18 cellular contexts compared by ENCODE assay signal in genomic region chr4:62070291-62070852, GRCh38.
A peak's percentile ranks its signal among the peaks of the same experiment; 100 is the strongest.
DNase-seq lines count a peak whose midpoint lies in the region; ATAC-seq and TF ChIP-seq lines count a peak whose summit lies in the region.
"Had no signal": no experiment of that assay in that cellular context is flagged by ENCODE, and none has a peak within 500 bp of the region (broad histone marks: within the 10 kb centered on the region; RNA-seq: fewer than 3 reads in every experiment).

No MANE protein-coding gene starts in this region.

- no peak overlapping the region for H2BK120ac ChIP-seq in H9 (ENCODE audit: low read depth, low read length, poor library complexity, severe bottlenecking)

- no peak overlapping the region for H2AK5ac ChIP-seq in H9 (ENCODE audit: insufficient read length, low read length)

- H2BK5ac ChIP-seq in H9 (ENCODE audit: insufficient read length, low read length), result no peak overlapping the region

- peak overlapping the region in 1 of 3 experiments; percentile 74; a peak in 1 of 7 replicates for H3K27ac Mint-ChIP-seq in H9

- no peaks in the 10 kb centered on the region for H3K36me3 ChIP-seq in WERI-Rb-1
- no peaks in the 10 kb centered on the region for H3K36me3 ChIP-seq in iPS DF 6.9 (ENCODE audit: control insufficient read depth, insufficient read depth, low read length)
- no peaks in the 10 kb centered on the region for H3K36me3 ChIP-seq in upper lobe of right lung
- H3K36me3 ChIP-seq: BLaER1 treated with 17β-estradiol and CSF1 and Interleukin-3, amounts not matched to agents 10 nM and 100 nM had no signal

- no peak overlapping the region; the same call in 1 of the 2 replicates for H2BK15ac ChIP-seq in H9 (ENCODE audit: low read depth, low read length)

- intact Hi-C loops in upper lobe of right lung (cut with DNase I), result no loop called here

- H3K9me3 Mint-ChIP-seq in H9, result no peaks in the 10 kb centered on the region

- H3K9me3 ChIP-seq in H9 (ENCODE audit: control insufficient read depth, low read depth, low read length), result no peaks in the 10 kb centered on the region
- no peaks in the 10 kb centered on the region for H3K9me3 ChIP-seq in WERI-Rb-1 (ENCODE audit: severe bottlenecking)
- H3K9me3 ChIP-seq in iPS DF 6.9 (ENCODE audit: control insufficient read depth, insufficient read depth, low read length), result no peaks in the 10 kb centered on the region
- no peaks in the 10 kb centered on the region for H3K9me3 ChIP-seq in upper lobe of right lung
- H3K9me3 ChIP-seq: BLaER1 treated with 17β-estradiol and CSF1 and Interleukin-3, amounts not matched to agents 10 nM and 100 nM had no signal

- H3K4me3 ChIP-seq in WERI-Rb-1 (ENCODE audit: low read depth, low read length) (no peak overlapping the region), iPS DF 6.9 (ENCODE audit: low read length) (no peak overlapping the region), upper lobe of right lung (no peak overlapping the region)
- H3K4me3 ChIP-seq: BLaER1 treated with 17β-estradiol and CSF1 and Interleukin-3, amounts not matched to agents 10 nM and 100 nM; GM23248; SK-N-MC had no signal

- DNase-seq in H9 (peak; percentile 40), WERI-Rb-1 (no peak), iPS DF 6.9 (ENCODE audit: low read depth, low spot score) (peak; percentile 13), upper lobe of right lung (peak; percentile 29), HPDE6-E6E7 (ENCODE audit: extremely low spot score) (no peak), DMS153 (lab: John Stamatoyannopoulos, UW) (no peak)
- DNase-seq: CD8-positive, alpha-beta memory T cell; DMS79; GM23248; MV-4-11; NCI-H1417 treated with DMSO at 0.1 percent for 48 hours; NCI-H2029; NK-92 treated with Interleukin-12 subunit alpha and Interleukin-12 subunit beta, amount 100 ng/mL, for 24 hours had no signal

- H2BK20ac ChIP-seq in H9 (ENCODE audit: low read depth, low read length, poor library complexity, severe bottlenecking), result no peak overlapping the region

- H3K18ac ChIP-seq in H9 (ENCODE audit: insufficient read length, low read depth, low read length), result no peak overlapping the region

- no peaks in the 10 kb centered on the region for H3K79me2 ChIP-seq in H9 (ENCODE audit: insufficient read depth, low read length)

- no peak overlapping the region for H3K4me3 Mint-ChIP-seq in H9
- H3K4me3 Mint-ChIP-seq: CD8-positive, alpha-beta memory T cell had no signal

- H3K23ac ChIP-seq in H9 (ENCODE audit: insufficient read length, low read depth, low read length), result no peak overlapping the region

- H3K27ac ChIP-seq in H9 (ENCODE audit: insufficient read length, low read depth, low read length) (no peak overlapping the region), WERI-Rb-1 (no peak overlapping the region), iPS DF 6.9 (ENCODE audit: low read length) (no peak overlapping the region), upper lobe of right lung (no peak overlapping the region)
- H3K27ac ChIP-seq: BLaER1 treated with 17β-estradiol and CSF1 and Interleukin-3, amounts not matched to agents 10 nM and 100 nM; GM23248; KMS-11; SK-N-MC had no signal

- no peak overlapping the region for H3K14ac ChIP-seq in H9 (ENCODE audit: insufficient read depth, low read length)

- WGBS in H9 (ENCODE audit: extremely low coverage, insufficient read length, low lambda C conversion rate), result no CpG with 5 or more reads among the region's 14 CpGs
- WGBS in iPS DF 6.9 (ENCODE audit: insufficient coverage, insufficient read length), result no CpG with 5 or more reads among the region's 14 CpGs

- no peaks in the 10 kb centered on the region for H4K20me1 ChIP-seq in H9 (ENCODE audit: control insufficient read depth, insufficient read depth, insufficient read length)
- H4K20me1 ChIP-seq: BLaER1 treated with 17β-estradiol and CSF1 and Interleukin-3, amounts not matched to agents 10 nM and 100 nM had no signal

- H2AFZ ChIP-seq in H9 (ENCODE audit: low read length), result no peak overlapping the region
- H2AFZ ChIP-seq: GM23248 had no signal

- H3K9ac ChIP-seq in H9 (ENCODE audit: extremely low read depth, insufficient read length, low read length), result no peak overlapping the region
- H3K9ac ChIP-seq: BLaER1 treated with 17β-estradiol and CSF1 and Interleukin-3, amounts not matched to agents 10 nM and 100 nM; GM23248; KMS-11 had no signal

- no peak overlapping the region for H3K4ac ChIP-seq in H9 (ENCODE audit: low read depth, low read length)

- no peak overlapping the region for H3T11ph ChIP-seq in H9 (ENCODE audit: low read length)

- H3K56ac ChIP-seq in H9 (ENCODE audit: insufficient read length, low read depth, low read length), result no peak overlapping the region

- H3K23me2 ChIP-seq in H9 (ENCODE audit: insufficient read length, low read depth, low read length, poor library complexity, severe bottlenecking), result no peaks in the 10 kb centered on the region

- H4K5ac ChIP-seq in H9 (ENCODE audit: insufficient read length, low read depth, low read length), result no peak overlapping the region

- no peak overlapping the region for H2BK12ac ChIP-seq in H9 (ENCODE audit: insufficient read length, low read depth, low read length)

- no peaks in the 10 kb centered on the region for H3K27me3 Mint-ChIP-seq in H9 (ENCODE audit: low read depth)
- H3K27me3 Mint-ChIP-seq: CD8-positive, alpha-beta memory T cell had no signal

- H3K4me1 ChIP-seq in H9 (ENCODE audit: insufficient read depth, low read length) (no peaks in the 10 kb centered on the region; the same call in 1 of the 2 replicates), iPS DF 6.9 (ENCODE audit: control insufficient read depth, insufficient read depth, low read length) (peaks cover 2% of the 10 kb centered on the region; the same call in 1 of the 2 replicates), upper lobe of right lung (no peaks in the 10 kb centered on the region)
- H3K4me1 ChIP-seq: BLaER1 treated with 17β-estradiol and CSF1 and Interleukin-3, amounts not matched to agents 10 nM and 100 nM had no signal

- no peaks in the 10 kb centered on the region for H3K79me1 ChIP-seq in H9 (ENCODE audit: insufficient read depth, low read depth, low read length, poor library complexity, severe bottlenecking)

- ATAC-seq in upper lobe of right lung, result no peak
- ATAC-seq in HG03469 (IDR thresholded peaks at IDR 0.05; ENCODE audit: unreplicated experiment), result no peak
- ATAC-seq: Right ventricle myocardium inferior had no signal

- H4K91ac ChIP-seq in H9 (ENCODE audit: insufficient read length, low read depth, low read length), result no peak overlapping the region

- no peaks in the 10 kb centered on the region for H3K27me3 ChIP-seq in H9 (ENCODE audit: insufficient read depth, low read length)
- no peaks in the 10 kb centered on the region for H3K27me3 ChIP-seq in WERI-Rb-1 (ENCODE audit: insufficient read depth, low read depth, severe bottlenecking)
- no peaks in the 10 kb centered on the region for H3K27me3 ChIP-seq in iPS DF 6.9 (ENCODE audit: control insufficient read depth, insufficient read depth, low read length)
- H3K27me3 ChIP-seq in upper lobe of right lung, result no peaks in the 10 kb centered on the region
- H3K27me3 ChIP-seq: BLaER1 treated with 17β-estradiol and CSF1 and Interleukin-3, amounts not matched to agents 10 nM and 100 nM had no signal

- H4K8ac ChIP-seq in H9 (replicated peaks; ENCODE audit: insufficient read length, low read depth, low read length), result no peak overlapping the region

- peak; percentile 46; the same call in 2 of the 3 replicates for TF ChIP-seq CTCF in H9 (conservative IDR thresholded peaks at IDR 0.05)
- 0 out of 2 replicates have a peak, but pooled peaks have one; percentile 3 for TF ChIP-seq CTCF in WERI-Rb-1 (IDR thresholded peaks at IDR 0.05; ENCODE audit: low read depth, low read length)
- TF ChIP-seq CTCF in upper lobe of right lung (IDR thresholded peaks at IDR 0.05), result no peak

- H3K36me3 Mint-ChIP-seq in H9 (ENCODE audit: insufficient read depth in 1 of 3, low read depth in 3 of 3), result peaks cover 0 to 5% (median 0%) of the 10 kb centered on the region in 3 experiments; a peak in 4 of 7 replicates
- H3K36me3 Mint-ChIP-seq: CD8-positive, alpha-beta memory T cell had no signal

- peaks cover 35 to 46% of the 10 kb centered on the region in 2 experiments for H3K4me1 Mint-ChIP-seq in H9
- H3K4me1 Mint-ChIP-seq: CD8-positive, alpha-beta memory T cell had no signal

- no peak overlapping the region for H3K4me2 ChIP-seq in H9 (ENCODE audit: insufficient read depth, insufficient read length, low read length)
- H3K4me2 ChIP-seq: BLaER1 treated with 17β-estradiol and CSF1 and Interleukin-3, amounts not matched to agents 10 nM and 100 nM; KMS-11 had no signal

Comparison
In these comparisons a context has a peak if more than half of its experiments do, and no peak if none do; other contexts are left out.
1. DNase-seq: peak in H9 (single experiment), iPS DF 6.9 (single experiment) and upper lobe of right lung (single experiment); none in WERI-Rb-1 (single experiment), HPDE6-E6E7 (single experiment) and DMS153 (single experiment).